ENCODE assay signal across 8 cellular contexts in genomic region chr13:51804295-51805172, GRCh38. TPM values are rescaled to one million over a fixed set of nuclear protein-coding genes. Genes with fewer than 3 reads are reported as not detected.
DNase-seq lines count a peak whose midpoint lies in the region; ATAC-seq and TF ChIP-seq lines count a peak whose summit lies in the region.

No MANE protein-coding gene starts in this region.

- DNase-seq in NCI-H69 (lab: John Stamatoyannopoulos, UW) (peak; percentile 39), adrenal gland (peak in 4 of 7 donors; percentile 38 to 75 (median 50)), spleen (peak; percentile 83)

- H3F3A ChIP-seq in DOHH2 (ENCODE audit: control insufficient read depth, insufficient read depth): peaks cover 15% of the 10 kb centered on the region

- H3K27me3 ChIP-seq in DOHH2 (ENCODE audit: control insufficient read depth, low read length) (no peaks in the 10 kb centered on the region), adrenal gland (no peaks in the 10 kb centered on the region), iPS-15b (ENCODE audit: control insufficient read depth, insufficient read depth, low read length) (no peaks in the 10 kb centered on the region), spleen (replicated peaks in 1 of 7) (no peaks in the 10 kb centered on the region)

- H3K79me2 ChIP-seq in DOHH2 (ENCODE audit: control insufficient read depth, low read length): peaks cover 15% of the 10 kb centered on the region

- H3K27ac ChIP-seq in DOHH2 (ENCODE audit: low read depth, low read length) (peak overlapping the region; percentile 65), adrenal gland (peak overlapping the region; percentile 86 to 99 (median 96)), spleen (peak overlapping the region; percentile 97 to 100 (median 100))

- H3K9me2 ChIP-seq in DOHH2 (replicated peaks; ENCODE audit: control insufficient read depth, low read length): no peaks in the 10 kb centered on the region

- TF ChIP-seq CTCF in DOHH2 (IDR thresholded peaks at IDR 0.05; ENCODE audit: low read depth, low read length, poor library complexity, severe bottlenecking): no peak
- TF ChIP-seq CTCF in adrenal gland (IDR thresholded peaks at IDR 0.05): peak in 1 of 6 experiments; percentile 2
- TF ChIP-seq CTCF in spleen (IDR thresholded peaks at IDR 0.05 in 8 of 11, conservative IDR thresholded peaks at IDR 0.05 in 3 of 11): no peak

- TF ChIP-seq POLR2A in adrenal gland (IDR thresholded peaks at IDR 0.05) (no peak), spleen (IDR thresholded peaks at IDR 0.05) (peak in 1 of 3 donors; percentile 49)

- H3K4me3 ChIP-seq in DOHH2 (ENCODE audit: low read length) (peak overlapping the region; percentile 73), adrenal gland (peak overlapping the region; percentile 46 to 83 (median 67)), iPS-15b (ENCODE audit: low read depth, low read length) (peak overlapping the region; percentile 85), spleen (peak overlapping the region; percentile 45 to 82 (median 64))

- WGBS in adrenal gland, 4 donors: 27 to 37% (median 30%) methylated on average over 23 to 31 of the region's 31 CpGs
- WGBS in spleen, 5 donors: 15 to 19% (median 18%) methylated on average over 31 of the region's 31 CpGs

- H3K4me1 ChIP-seq in DOHH2 (ENCODE audit: control insufficient read depth, low read length) (peaks cover 33% of the 10 kb centered on the region), adrenal gland (replicated peaks in 1 of 2) (peaks cover 18 to 31% of the 10 kb centered on the region in 2 donors), iPS-15b (ENCODE audit: control insufficient read depth, insufficient read depth, low read length) (peaks cover 24% of the 10 kb centered on the region), spleen (peaks cover 13 to 54% (median 39%) of the 10 kb centered on the region in 6 donors)

- H3K9me3 ChIP-seq in DOHH2 (ENCODE audit: control insufficient read depth, insufficient read depth, low read length) (no peaks in the 10 kb centered on the region), adrenal gland (replicated peaks in 1 of 3) (no peaks in the 10 kb centered on the region), iPS-15b (ENCODE audit: control insufficient read depth, insufficient read depth, low read length) (no peaks in the 10 kb centered on the region), spleen (no peaks in the 10 kb centered on the region)

- H3K9ac ChIP-seq in iPS-15b (ENCODE audit: low read depth, low read length): peak overlapping the region; percentile 51

- intact Hi-C loops in adrenal gland (cut with DNase I) (no loop called here), spleen (cut with DNase I; ENCODE audit: low total_unique reads) (loop anchor here (5.0 kb wide), 1 partner anchor 217 kb away; no protein-coding TSS in a partner anchor)

- H4K20me1 ChIP-seq in DOHH2 (ENCODE audit: control insufficient read depth, insufficient read depth, low read depth, low read length): no peaks in the 10 kb centered on the region

- peaks cover 3% of the 10 kb centered on the region; the same call in 1 of the 2 replicates for H3K36me3 ChIP-seq in DOHH2 (ENCODE audit: control insufficient read depth, low read length)
- no peaks in the 10 kb centered on the region for H3K36me3 ChIP-seq in adrenal gland (replicated peaks in 1 of 2)
- no peaks in the 10 kb centered on the region for H3K36me3 ChIP-seq in iPS-15b (ENCODE audit: control insufficient read depth, insufficient read depth, low read length)
- no peaks in the 10 kb centered on the region for H3K36me3 ChIP-seq in spleen

- H3K4me2 ChIP-seq in DOHH2 (ENCODE audit: low read length): peak overlapping the region; percentile 86

- ATAC-seq in HG03135 (IDR thresholded peaks at IDR 0.05; ENCODE audit: unreplicated experiment) (no peak), HG03565 (IDR thresholded peaks at IDR 0.05; ENCODE audit: unreplicated experiment) (no peak), GM19328 (IDR thresholded peaks at IDR 0.05; ENCODE audit: unreplicated experiment) (no peak)

RNA-seq across cellular contexts. Expression of gene DHRS12, which starts 0.6 kb away (rescaled TPM):
- total RNA-seq in adrenal gland (10 to 100 TPM in 4 of 8 donors, 1 to 10 TPM in 4; 4.3 to 16.6 (median 10.1) TPM), spleen (10 to 100 TPM; 11.3 to 22.8 (median 17.8) TPM)
- polyA plus RNA-seq in adrenal gland (10 to 100 TPM; 12.1 to 33.9 (median 28.6) TPM), spleen (10 to 100 TPM; 13.5 to 18.8 (median 15.1) TPM)

RNA-seq across cellular contexts. Expression of gene TMEM272, which starts 40.4 kb away (rescaled TPM):
- total RNA-seq in adrenal gland (not detected), spleen (1 to 10 TPM in 5 of 7 donors, under 1 TPM in 2; 0.39 to 3.3 (median 1.7) TPM)
- polyA plus RNA-seq in adrenal gland (under 1 TPM in 2 of 3 donors, not detected in 1; 0.03 to 0.05 TPM), spleen (under 1 TPM; 0.03 to 0.20 (median 0.06) TPM)

RNA-seq across cellular contexts. Expression of gene CCDC70, which starts 57.2 kb away (rescaled TPM):
- not detected for total RNA-seq in adrenal gland
- not detected for polyA plus RNA-seq in adrenal gland
- not detected for total RNA-seq in spleen
- polyA plus RNA-seq in spleen: not detected
